11 cellular contexts compared by ENCODE assay signal in genomic region chr6:69868252-69868804, GRCh38. TPM values are rescaled to one million over a fixed set of nuclear protein-coding genes. Genes with fewer than 3 reads are reported as not detected.
A peak's percentile ranks its signal among the peaks of the same experiment; 100 is the strongest.
DNase-seq lines count a peak whose midpoint lies in the region; ATAC-seq and TF ChIP-seq lines count a peak whose summit lies in the region.
"Had no signal": no experiment of that assay in that cellular context is flagged by ENCODE, and none has a peak within 500 bp of the region (broad histone marks: within the 10 kb centered on the region; RNA-seq: fewer than 3 reads in every experiment).

No MANE protein-coding gene starts in this region.

- H3K4me3 ChIP-seq in CD8-positive, alpha-beta memory T cell (ENCODE audit: low read length): no peak overlapping the region
- H3K4me3 ChIP-seq in GM12875 (ENCODE audit: low read depth, low read length): peak overlapping the region; percentile 65
- H3K4me3 ChIP-seq in mononuclear cell (ENCODE audit: low read length): peak overlapping the region; percentile 21

- peaks cover 10% of the 10 kb centered on the region for H3K27me3 ChIP-seq in CD8-positive, alpha-beta memory T cell (ENCODE audit: insufficient read depth, low read length, poor library complexity, severe bottlenecking)
- peaks cover 53% of the 10 kb centered on the region for H3K27me3 ChIP-seq in mononuclear cell (ENCODE audit: insufficient read depth, low read length)

- DNase-seq in CD8-positive, alpha-beta memory T cell: no peak
- DNase-seq in activated CD8-positive, alpha-beta T cell treated with anti-CD3 and anti-CD28 coated beads, Interleukin-2, amount 10 ng/mL, durations not matched to agents 7 days and 5 days: no peak
- DNase-seq in DMS153 (lab: John Stamatoyannopoulos, UW): no peak
- no peak for DNase-seq in globus pallidus (ENCODE audit: low spot score)
- DNase-seq: SHP77; stimulated activated naive CD4-positive, alpha-beta T cell treated with Interleukin-2 at 50 U/mL for 16 hours had no signal

- peak overlapping the region; percentile 69 to 87 (median 78) for H3K4me3 Mint-ChIP-seq in CD8-positive, alpha-beta memory T cell
- peak overlapping the region; percentile 51 for H3K4me3 Mint-ChIP-seq in activated CD8-positive, alpha-beta T cell treated with anti-CD3 and anti-CD28 coated beads, Interleukin-2, amount 10 ng/mL, durations not matched to agents 7 days and 5 days

- ATAC-seq in activated CD8-positive, alpha-beta T cell treated with anti-CD3 and anti-CD28 coated beads, Interleukin-2, amount 10 ng/mL, durations not matched to agents 7 days and 5 days: no peak
- no peak for ATAC-seq in GM18907 (IDR thresholded peaks at IDR 0.05; ENCODE audit: unreplicated experiment)
- ATAC-seq in HG03097 (IDR thresholded peaks at IDR 0.05; ENCODE audit: low FRiP score, unreplicated experiment): no peak

- no peaks in the 10 kb centered on the region for H3K36me3 ChIP-seq in CD8-positive, alpha-beta memory T cell (ENCODE audit: insufficient read depth, low read length)

- no peak overlapping the region for H3K27ac ChIP-seq in CD8-positive, alpha-beta memory T cell (ENCODE audit: low read depth, low read length)
- H3K27ac ChIP-seq: epithelial cell of prostate had no signal

- TF ChIP-seq CTCF in GM12875 (IDR thresholded peaks at IDR 0.05; ENCODE audit: borderline replicate concordance, insufficient read depth, low read depth, low read length): no peak

- H3K36me3 Mint-ChIP-seq in CD8-positive, alpha-beta memory T cell: no peaks in the 10 kb centered on the region
- no peaks in the 10 kb centered on the region for H3K36me3 Mint-ChIP-seq in activated CD8-positive, alpha-beta T cell treated with anti-CD3 and anti-CD28 coated beads, Interleukin-2, amount 10 ng/mL, durations not matched to agents 7 days and 5 days (ENCODE audit: low read depth)

- POLR2A ChIA-PET in CD8-positive, alpha-beta memory T cell (lab: Charles Lee): no interaction called here
- POLR2A ChIA-PET in activated CD8-positive, alpha-beta T cell treated with anti-CD3 and anti-CD28 coated beads, Interleukin-2, amount 10 ng/mL, durations not matched to agents 7 days and 5 days (lab: Charles Lee): no interaction called here

- no peaks in the 10 kb centered on the region for H3K9me3 ChIP-seq in CD8-positive, alpha-beta memory T cell (ENCODE audit: low read length)
- H3K9me3 ChIP-seq in mononuclear cell (ENCODE audit: low read depth, low read length): no peaks in the 10 kb centered on the region

- CTCF ChIA-PET in CD8-positive, alpha-beta memory T cell (lab: Charles Lee): interaction anchor here (1.1 to 2.7 kb wide), 3 partner anchors 8 to 71 kb away, joined by 3 to 15 read pairs (median 3); partner anchors contain the start of gene LMBRD1
- CTCF ChIA-PET in activated CD8-positive, alpha-beta T cell treated with anti-CD3 and anti-CD28 coated beads, Interleukin-2, amount 10 ng/mL, durations not matched to agents 7 days and 5 days (lab: Charles Lee): interaction anchor here (1.0 to 1.7 kb wide), 2 partner anchors 8 to 27 kb away, joined by 4 to 5 read pairs; no protein-coding TSS in a partner anchor

- no peak overlapping the region for H3K27ac Mint-ChIP-seq in CD8-positive, alpha-beta memory T cell
- no peak overlapping the region for H3K27ac Mint-ChIP-seq in activated CD8-positive, alpha-beta T cell treated with anti-CD3 and anti-CD28 coated beads, Interleukin-2, amount 10 ng/mL, durations not matched to agents 7 days and 5 days

- H3K4me1 ChIP-seq in CD8-positive, alpha-beta memory T cell (ENCODE audit: insufficient read depth, low read length): peaks cover 16% of the 10 kb centered on the region
- H3K4me1 ChIP-seq in mononuclear cell (ENCODE audit: insufficient read depth, low read length): peaks cover 3% of the 10 kb centered on the region

- peaks cover 16 to 54% of the 10 kb centered on the region in 2 donors for H3K27me3 Mint-ChIP-seq in CD8-positive, alpha-beta memory T cell
- peaks cover 46% of the 10 kb centered on the region for H3K27me3 Mint-ChIP-seq in activated CD8-positive, alpha-beta T cell treated with anti-CD3 and anti-CD28 coated beads, Interleukin-2, amount 10 ng/mL, durations not matched to agents 7 days and 5 days (ENCODE audit: low read depth)

- H3K4me1 Mint-ChIP-seq in CD8-positive, alpha-beta memory T cell: peaks cover 15 to 23% (median 23%) of the 10 kb centered on the region in 3 donors
- peaks cover 15% of the 10 kb centered on the region for H3K4me1 Mint-ChIP-seq in activated CD8-positive, alpha-beta T cell treated with anti-CD3 and anti-CD28 coated beads, Interleukin-2, amount 10 ng/mL, durations not matched to agents 7 days and 5 days (ENCODE audit: low read depth)

- peaks cover 0 to 2% (median 0%) of the 10 kb centered on the region in 5 donors for H3K9me3 Mint-ChIP-seq in CD8-positive, alpha-beta memory T cell
- no peaks in the 10 kb centered on the region for H3K9me3 Mint-ChIP-seq in activated CD8-positive, alpha-beta T cell treated with anti-CD3 and anti-CD28 coated beads, Interleukin-2, amount 10 ng/mL, durations not matched to agents 7 days and 5 days (ENCODE audit: insufficient read depth)

RNA-seq across cellular contexts. Expression of gene COL19A1, which starts 2.0 kb away (rescaled TPM):
- under 1 TPM; 0.07 to 0.33 TPM for total RNA-seq in CD8-positive, alpha-beta memory T cell
- polyA plus RNA-seq in CD8-positive, alpha-beta memory T cell: not detected
- total RNA-seq in activated CD8-positive, alpha-beta T cell treated with anti-CD3 and anti-CD28 coated beads, Interleukin-2, amount 10 ng/mL, durations not matched to agents 7 days and 5 days: not detected
- total RNA-seq in mononuclear cell: 9.1 TPM
